1 cellular context compared by ENCODE assay signal in genomic region chr3:9955067-9955502, GRCh38.
TF ChIP-seq lines count a peak whose summit lies in the region.

No MANE protein-coding gene starts in this region.

TF ChIP-seq in K562, 482 proteins besides CTCF, POLR2A, EP300 and RAD21 (continued from another document and continues in another):
- TF ChIP-seq ATF4 (CRISPR knock-in tag; IDR thresholded peaks at IDR 0.05): no peak
- peak; percentile 27; the same call in 1 of the 2 replicates for TF ChIP-seq CBFA2T3 (IDR thresholded peaks at IDR 0.05)
- TF ChIP-seq MYC (IDR thresholded peaks at IDR 0.05; ENCODE audit: low read depth, low read length): peak; percentile 61
- no peak for TF ChIP-seq MYC (CRISPR knock-in tag; IDR thresholded peaks at IDR 0.05; ENCODE audit: borderline replicate concordance, low read depth)
- TF ChIP-seq NCOA1 (IDR thresholded peaks at IDR 0.05; ENCODE audit: low read depth): no peak
- peak in 1 of 2 experiments; percentile 34; a peak in 1 of 4 replicates for TF ChIP-seq RCOR1 (IDR thresholded peaks at IDR 0.05; ENCODE audit: borderline replicate concordance in 1 of 2, low read depth in 2 of 2, low read length in 2 of 2)
- no peak for TF ChIP-seq ZBTB40 (IDR thresholded peaks at IDR 0.05)
- TF ChIP-seq ZBTB40 (CRISPR knock-in tag; IDR thresholded peaks at IDR 0.05): no peak
- 0 out of 2 replicates have a peak, but pooled peaks have one; percentile 3 for TF ChIP-seq BHLHE40 (IDR thresholded peaks at IDR 0.05; ENCODE audit: low read length)
- no peak for TF ChIP-seq ZNF384 (IDR thresholded peaks at IDR 0.05; ENCODE audit: low read depth, low read length)
- TF ChIP-seq CTBP1 (IDR thresholded peaks at IDR 0.05; ENCODE audit: borderline replicate concordance): peak; percentile 57; the same call in 1 of the 2 replicates
- 0 out of 4 replicates have a peak, but pooled peaks of 1 of the 2 experiments have one; percentile 44 for TF ChIP-seq TEAD1 (CRISPR knock-in tag; IDR thresholded peaks at IDR 0.05)
- no peak for TF ChIP-seq ZFP91 (CRISPR knock-in tag; IDR thresholded peaks at IDR 0.05)
- TF ChIP-seq FIP1L1 (IDR thresholded peaks at IDR 0.05; ENCODE audit: low read depth, low read length, poor library complexity, severe bottlenecking): no peak
- no peak for TF ChIP-seq SMAD4 (CRISPR knock-in tag; conservative IDR thresholded peaks at IDR 0.05)
- TF ChIP-seq DPF2 (IDR thresholded peaks at IDR 0.05): peak; percentile 11; the same call in 1 of the 2 replicates
- 0 out of 2 replicates have a peak, but pooled peaks have one; percentile 12 for TF ChIP-seq CC2D1A (IDR thresholded peaks at IDR 0.05)
- 0 out of 2 replicates have a peak, but pooled peaks have one; percentile 8 for TF ChIP-seq FOXP1 (CRISPR knock-in tag; IDR thresholded peaks at IDR 0.05)
- peak; percentile 37; the same call in 1 of the 2 replicates for TF ChIP-seq TFAP4 (CRISPR knock-in tag; IDR thresholded peaks at IDR 0.05; ENCODE audit: borderline replicate concordance)
- no peak for TF ChIP-seq UBTF (IDR thresholded peaks at IDR 0.05; ENCODE audit: borderline replicate concordance in 1 of 2, low read depth in 2 of 2, low read length in 2 of 2)
- no peak for TF ChIP-seq ZNF282 (CRISPR knock-in tag; IDR thresholded peaks at IDR 0.05)
- TF ChIP-seq L3MBTL2 (IDR thresholded peaks at IDR 0.05): 0 out of 2 replicates have a peak, but pooled peaks have one; percentile 26
- no peak for TF ChIP-seq CLOCK (CRISPR knock-in tag; IDR thresholded peaks at IDR 0.05; ENCODE audit: borderline replicate concordance)
- no peak for TF ChIP-seq HOXB6 (CRISPR knock-in tag; IDR thresholded peaks at IDR 0.05; ENCODE audit: borderline replicate concordance)
- no peak for TF ChIP-seq ZFX (CRISPR knock-in tag; IDR thresholded peaks at IDR 0.05)
- no peak for TF ChIP-seq NCOA2 (IDR thresholded peaks at IDR 0.05; ENCODE audit: partially characterized antibody in 2 of 2)
- no peak for TF ChIP-seq ZBTB2 (IDR thresholded peaks at IDR 0.05)
- TF ChIP-seq E2F6 (IDR thresholded peaks at IDR 0.05; ENCODE audit: borderline replicate concordance in 1 of 2, extremely low read depth in 1 of 2, insufficient read depth in 1 of 2, insufficient read length in 1 of 2, low read depth in 1 of 2, low read length in 1 of 2, poor library complexity in 1 of 2, severe bottlenecking in 1 of 2): peak in 1 of 2 experiments; percentile 47
- peak; percentile 56 for TF ChIP-seq MAX (CRISPR knock-in tag; IDR thresholded peaks at IDR 0.05)
- 0 out of 2 replicates have a peak, but pooled peaks have one; percentile 17 for TF ChIP-seq ARID1B (IDR thresholded peaks at IDR 0.05)
- no peak for TF ChIP-seq NCOR1 (IDR thresholded peaks at IDR 0.05)
- no peak for TF ChIP-seq CBX2 (IDR thresholded peaks at IDR 0.05; ENCODE audit: insufficient read depth, low read length, poor library complexity, severe bottlenecking)
- TF ChIP-seq ARID2 (IDR thresholded peaks at IDR 0.05): no peak
